ENCODE assay signal across 8 cellular contexts in the genomic region with DNA sequence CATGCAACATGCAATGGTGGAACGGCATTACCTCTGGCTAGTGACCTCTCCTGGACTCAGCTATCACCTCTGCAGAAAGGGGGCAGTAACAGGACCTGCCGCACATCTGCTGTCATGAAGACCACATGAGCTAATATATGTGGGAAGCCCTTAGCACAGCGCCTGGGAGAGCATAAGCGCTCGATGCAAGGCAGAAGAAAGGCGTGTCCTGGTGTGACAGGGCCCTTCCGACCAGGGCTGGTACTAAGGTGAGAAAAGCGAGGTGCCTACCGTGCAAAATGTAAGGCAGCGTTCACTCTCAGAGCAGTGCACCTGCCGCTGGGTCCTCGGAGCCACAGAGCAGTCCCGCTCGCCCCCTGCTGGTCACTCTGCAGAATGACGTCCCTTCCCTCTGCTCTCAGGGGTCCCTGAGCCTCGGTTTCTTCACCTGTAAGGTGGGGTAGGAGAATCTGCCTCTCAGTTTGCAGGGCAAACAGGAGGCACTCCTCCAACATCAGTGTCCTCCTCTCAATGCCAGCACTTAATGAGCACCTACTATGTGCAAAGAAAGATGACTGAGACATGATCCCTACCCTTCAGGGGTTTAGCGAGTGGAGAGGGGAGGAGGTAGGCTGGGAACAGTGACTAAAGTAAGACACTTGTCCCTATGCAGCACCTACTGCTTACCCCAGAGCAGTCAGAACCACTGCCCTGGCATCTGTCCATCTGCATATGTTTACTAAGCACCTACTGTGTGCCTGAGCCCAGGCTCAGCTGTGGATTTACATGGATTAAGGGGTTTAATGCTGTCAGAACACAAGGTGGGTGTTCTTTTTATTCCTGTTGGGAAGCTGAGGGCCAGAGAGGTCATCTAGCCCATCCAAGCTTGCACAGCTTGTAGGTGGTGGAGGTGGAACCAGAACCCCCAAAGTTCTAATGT. TPM values are rescaled to one million over a fixed set of nuclear protein-coding genes. Genes with fewer than 3 reads are reported as not detected.
DNase-seq lines count a peak whose midpoint lies in the region; TF ChIP-seq lines count a peak whose summit lies in the region.

No MANE protein-coding gene starts in this region.

- H3K4me2 ChIP-seq in PC-9 (peak overlapping the region; percentile 19), neuronal stem cell (ENCODE audit: insufficient read depth, low read length, poor library complexity, severe bottlenecking) (peak overlapping the region; percentile 41)

- H3K27me3 ChIP-seq in HUES64 (ENCODE audit: insufficient read depth, low read length) (no peaks in the 10 kb centered on the region), PC-9 (ENCODE audit: insufficient read depth, low read depth) (no peaks in the 10 kb centered on the region), neuronal stem cell (ENCODE audit: control insufficient read depth in 3 of 3, insufficient read depth in 3 of 3, low read depth in 1 of 3, low read length in 3 of 3) (peaks cover 0 to 17% (median 4%) of the 10 kb centered on the region in 3 experiments), suprapubic skin (peaks cover 17% of the 10 kb centered on the region)

- H2AFZ ChIP-seq in PC-9 (no peak overlapping the region), neuronal stem cell (ENCODE audit: low read length) (peak overlapping the region; percentile 66)

- no peak overlapping the region for H3K9ac ChIP-seq in HUES64 (ENCODE audit: low read depth, low read length)
- no peak overlapping the region for H3K9ac ChIP-seq in neuronal stem cell (ENCODE audit: low read depth, low read length, poor library complexity)

- peak; percentile 99 for TF ChIP-seq CTCF in GM12873 (IDR thresholded peaks at IDR 0.05; ENCODE audit: insufficient read depth, low read depth, low read length, missing control alignments)
- TF ChIP-seq CTCF in PC-9 (conservative IDR thresholded peaks at IDR 0.05) = peak; percentile 100
- peak; percentile 95 for TF ChIP-seq CTCF in fibroblast of the aortic adventitia (IDR thresholded peaks at IDR 0.05; ENCODE audit: insufficient read depth, low read length)
- TF ChIP-seq CTCF in suprapubic skin (IDR thresholded peaks at IDR 0.05) = peak; percentile 90 to 91

- POLR2A ChIA-PET in PC-9 (lab: Charles Lee; ENCODE audit: unreplicated experiment) = no interaction called here

- CTCF ChIA-PET in PC-9 (lab: Charles Lee) = interaction anchor here (0.6 to 3.5 kb wide), 7 partner anchors 9 to 941 kb away, joined by 3 to 75 read pairs (median 4); no protein-coding TSS in a partner anchor

- 9% methylated on average over 17 of the region's 17 CpGs for WGBS in HUES64
- no CpG with 5 or more reads among the region's 17 CpGs for WGBS in neuronal stem cell (ENCODE audit: extremely low coverage in 2 of 2, insufficient read length in 2 of 2, insufficient replicate concordance in 1 of 2), 2 donors
- 15% methylated on average over 9 of the region's 17 CpGs for WGBS in suprapubic skin

- H3K23ac ChIP-seq in neuronal stem cell (ENCODE audit: low read depth, low read length, poor library complexity) = no peak overlapping the region

- no peaks in the 10 kb centered on the region for H3K79me2 ChIP-seq in PC-9 (ENCODE audit: low read depth)

- no peaks in the 10 kb centered on the region for H3K79me1 ChIP-seq in neuronal stem cell (ENCODE audit: low read depth, low read length)

- H2BK12ac ChIP-seq in neuronal stem cell (ENCODE audit: low read length) = no peak overlapping the region

- no peaks in the 10 kb centered on the region for H3K36me3 ChIP-seq in HUES64 (ENCODE audit: insufficient read depth, low read length)
- no peaks in the 10 kb centered on the region for H3K36me3 ChIP-seq in PC-9 (ENCODE audit: low read depth)
- no peaks in the 10 kb centered on the region for H3K36me3 ChIP-seq in neuronal stem cell (replicated peaks in 1 of 2; ENCODE audit: control insufficient read depth in 2 of 2, insufficient read depth in 2 of 2, low read length in 2 of 2)
- no peaks in the 10 kb centered on the region for H3K36me3 ChIP-seq in suprapubic skin

- H2AK5ac ChIP-seq in neuronal stem cell (ENCODE audit: low read depth, low read length) = no peak overlapping the region

- no peak overlapping the region for H4K91ac ChIP-seq in neuronal stem cell (ENCODE audit: low read depth, low read length, poor library complexity)

- intact Hi-C loops in PC-9 (cut with micrococcal nuclease; ENCODE audit: unreplicated experiment) = loop anchor here (1.0 kb wide), 2 partner anchors 68 to 275 kb away; no protein-coding TSS in a partner anchor

- H3K4ac ChIP-seq in neuronal stem cell (ENCODE audit: low read length) = no peak overlapping the region

- no peak for TF ChIP-seq EP300 in suprapubic skin (IDR thresholded peaks at IDR 0.05)

- TF ChIP-seq POLR2A in suprapubic skin (IDR thresholded peaks at IDR 0.05) = no peak

- H3K18ac ChIP-seq in neuronal stem cell (ENCODE audit: low read length) = no peak overlapping the region

- H3K4me3 ChIP-seq in HUES64 (ENCODE audit: low read length) (peak overlapping the region; percentile 44), PC-9 (no peak overlapping the region), fibroblast of the aortic adventitia (ENCODE audit: low read depth, low read length) (no peak overlapping the region), neuronal stem cell (ENCODE audit: low read length in 2 of 2) (no peak overlapping the region), suprapubic skin (no peak overlapping the region)

- peaks cover 27% of the 10 kb centered on the region for H3F3A ChIP-seq in PC-9 (ENCODE audit: insufficient read depth, low read depth)

- H2BK15ac ChIP-seq in neuronal stem cell (ENCODE audit: low read length) = no peak overlapping the region

- H3K9me3 ChIP-seq in HUES64 (ENCODE audit: insufficient read depth, low read depth, low read length) (no peaks in the 10 kb centered on the region), PC-9 (ENCODE audit: insufficient read depth, low read depth) (no peaks in the 10 kb centered on the region), neuronal stem cell (replicated peaks in 1 of 2; ENCODE audit: control insufficient read depth in 2 of 2, insufficient read depth in 1 of 2, low read depth in 1 of 2, low read length in 2 of 2) (no peaks in the 10 kb centered on the region), suprapubic skin (no peaks in the 10 kb centered on the region)

- no peak overlapping the region for H3K14ac ChIP-seq in neuronal stem cell (ENCODE audit: low read length)

- H3K9me2 ChIP-seq in PC-9 (ENCODE audit: insufficient read depth) = no peaks in the 10 kb centered on the region

- no TSS peak for BruUV-seq in PC-9 (replicated peaks; lab: Mats Ljungman, UMichigan)

- no peak overlapping the region for H2BK5ac ChIP-seq in neuronal stem cell (ENCODE audit: low read length)

- H2BK120ac ChIP-seq in neuronal stem cell (ENCODE audit: low read depth, low read length) = no peak overlapping the region

- H4K8ac ChIP-seq in neuronal stem cell (ENCODE audit: low read depth, low read length) = no peak overlapping the region

- peak; percentile 67 to 76 for DNase-seq in PC-9
- peak; percentile 80 to 84 for DNase-seq in activated T-cell treated with anti-CD3 and anti-CD28 coated beads, Interleukin-2, amount 50 U/mL, for 48 hours
- peak; percentile 59 for DNase-seq in fibroblast of the aortic adventitia (ENCODE audit: low read depth)
- peak; percentile 59 for DNase-seq in neuronal stem cell (ENCODE audit: low spot score)
- peak in 1 of 2 donors; percentile 76 for DNase-seq in suprapubic skin (ENCODE audit: low spot score in 2 of 2)
- no peak for DNase-seq in dedifferentiated amniotic fluid mesenchymal stem cell (ENCODE audit: extremely low spot score)

- H3K27ac ChIP-seq in HUES64 (ENCODE audit: low read depth, low read length) (no peak overlapping the region), PC-9 (no peak overlapping the region), neuronal stem cell (replicated peaks; ENCODE audit: low read length) (no peak overlapping the region), suprapubic skin (no peak overlapping the region)

- no peaks in the 10 kb centered on the region for H4K20me1 ChIP-seq in PC-9 (ENCODE audit: insufficient read depth)

- H3K4me1 ChIP-seq in HUES64 (ENCODE audit: insufficient read depth, low read length) (no peaks in the 10 kb centered on the region), PC-9 (replicated peaks; ENCODE audit: insufficient read depth) (peaks cover 75% of the 10 kb centered on the region), neuronal stem cell (ENCODE audit: control insufficient read depth in 2 of 2, insufficient read depth in 1 of 2, low read depth in 1 of 2, low read length in 2 of 2) (peaks cover 5% of the 10 kb centered on the region in 2 donors), suprapubic skin (peaks cover 30% of the 10 kb centered on the region)

RNA-seq across cellular contexts. Expression of a gene that starts 41.1 kb away (rescaled TPM):
- polyA plus RNA-seq in HUES64 (2013, experiment 1 of 2) = 10.6 TPM
- 13.7 TPM for polyA plus RNA-seq in HUES64 (2013, experiment 2 of 2)
- total RNA-seq in PC-9 (2021) (26.9 and 30.3 TPM in 2 replicates), fibroblast of the aortic adventitia (ENCODE audit: low replicate concordance) (279 and 1,011 TPM in 2 replicates), suprapubic skin (10 to 100 TPM in 1 of 4 donors, 1 to 10 TPM in 3; 4.3 to 14.4 (median 7.0) TPM)
- polyA plus RNA-seq in neuronal stem cell (2013, experiment 1 of 2) = 46.9 TPM
- polyA plus RNA-seq in neuronal stem cell (2013, experiment 2 of 2) = 49.5 TPM
